8 cellular contexts compared by ENCODE assay signal in genomic region chr9:112751059-112751795, GRCh38. TPM values are rescaled to one million over a fixed set of nuclear protein-coding genes. Genes with fewer than 3 reads are reported as not detected.
A peak's percentile ranks its signal among the peaks of the same experiment; 100 is the strongest.
DNase-seq lines count a peak whose midpoint lies in the region; ATAC-seq and TF ChIP-seq lines count a peak whose summit lies in the region.

No MANE protein-coding gene starts in this region.

- peak overlapping the region; percentile 93 for H2AK9ac ChIP-seq in IMR-90 (replicated peaks; ENCODE audit: low read depth, low read length, poor library complexity)

- no peak overlapping the region for H3K56ac ChIP-seq in IMR-90 (ENCODE audit: extremely low read depth, insufficient read depth, low read length)

- peak overlapping the region; percentile 38 for H3K14ac ChIP-seq in IMR-90 (replicated peaks; ENCODE audit: low read depth, low read length)

- no peaks in the 10 kb centered on the region for H3K9me3 ChIP-seq in IMR-90 (ENCODE audit: control insufficient read depth, insufficient read depth, low read length)
- no peaks in the 10 kb centered on the region for H3K9me3 ChIP-seq in RWPE2 (ENCODE audit: severe bottlenecking)

- H3K27ac ChIP-seq in IMR-90 (ENCODE audit: insufficient read depth, low read length) (peak overlapping the region; percentile 58), RWPE2 (ENCODE audit: poor library complexity, severe bottlenecking) (peak overlapping the region; percentile 10)

- no peak overlapping the region for H2BK20ac ChIP-seq in IMR-90 (ENCODE audit: low read depth, low read length)

- BruUV-seq in IMR-90 (replicated peaks; lab: Mats Ljungman, UMichigan): no TSS peak

- peak overlapping the region; percentile 85 for H3K4ac ChIP-seq in IMR-90 (ENCODE audit: low read depth, low read length)

- peak; percentile 23 for TF ChIP-seq RAD21 in IMR-90 (IDR thresholded peaks at IDR 0.05; ENCODE audit: low read length)

- H3K9me3 Mint-ChIP-seq in activated naive CD8-positive, alpha-beta T cell (ENCODE audit: low read depth): no peaks in the 10 kb centered on the region
- H3K9me3 Mint-ChIP-seq in glutamatergic neuron (ENCODE audit: unreplicated experiment): peaks cover 18% of the 10 kb centered on the region

- peaks cover 22% of the 10 kb centered on the region; the same call in 1 of the 2 replicates for H4K20me1 ChIP-seq in IMR-90 (ENCODE audit: insufficient read depth, low read length)

- peak overlapping the region; percentile 61 for H3K27ac Mint-ChIP-seq in activated naive CD8-positive, alpha-beta T cell
- H3K27ac Mint-ChIP-seq in glutamatergic neuron (ENCODE audit: unreplicated experiment): peak overlapping the region; percentile 97

- H2BK5ac ChIP-seq in IMR-90 (ENCODE audit: low read depth, low read length, poor library complexity, severe bottlenecking): peak overlapping the region; percentile 69

- peak overlapping the region; percentile 79 for H3K9ac ChIP-seq in IMR-90 (ENCODE audit: low read depth, low read length)

- H3K27me3 ChIP-seq in IMR-90 (ENCODE audit: control insufficient read depth, insufficient read depth, low read length) (no peaks in the 10 kb centered on the region), RWPE2 (ENCODE audit: insufficient read depth, poor library complexity, severe bottlenecking) (no peaks in the 10 kb centered on the region)

- no peak overlapping the region for H4K5ac ChIP-seq in IMR-90 (ENCODE audit: low read depth, low read length)

- POLR2A ChIA-PET in IMR-90 (lab: Charles Lee; ENCODE audit: unreplicated experiment): no interaction called here

- peak overlapping the region in 1 of 2 experiments; percentile 55; a peak in 1 of 4 replicates for H4K8ac ChIP-seq in IMR-90 (ENCODE audit: low read depth in 2 of 2, low read length in 2 of 2)

- peak overlapping the region; percentile 82 for H4K91ac ChIP-seq in IMR-90 (ENCODE audit: insufficient read depth, low read depth, low read length)

- WGBS in IMR-90 (ENCODE audit: extremely low coverage in 2 of 2, insufficient read length in 1 of 2), 2 experiments: 0% methylated on average over 12 of the region's 49 CpGs; no CpG with 5 or more reads in 1 of the 2 experiments

- CTCF ChIA-PET in IMR-90 (lab: Yijun Ruan, JAX): interaction anchor here (0.6 to 0.7 kb wide), 2 partner anchors 34 to 152 kb away, joined by 3 to 4 read pairs; no protein-coding TSS in a partner anchor

- intact Hi-C loops in IMR-90 (cut with micrococcal nuclease): loop anchor here (5.0 kb wide), 4 partner anchors 34 to 151 kb away; partner anchors contain the start of gene INIP

- peak; percentile 62 for TF ChIP-seq POLR2A in IMR-90 (IDR thresholded peaks at IDR 0.05; ENCODE audit: low read depth, low read length)

- dilution Hi-C loops in IMR-90 (cut with HindIII; ENCODE audit: low sequenced_read_pairs, unreplicated experiment): no loop called here

- no peaks in the 10 kb centered on the region for H3K36me3 Mint-ChIP-seq in activated naive CD8-positive, alpha-beta T cell
- no peaks in the 10 kb centered on the region for H3K36me3 Mint-ChIP-seq in glutamatergic neuron (ENCODE audit: unreplicated experiment)

- H2AK5ac ChIP-seq in IMR-90 (ENCODE audit: low read depth, low read length): peak overlapping the region; percentile 93

- peak overlapping the region; percentile 90 for H2AFZ ChIP-seq in IMR-90 (replicated peaks; ENCODE audit: low read length, poor library complexity)

- peaks cover 27% of the 10 kb centered on the region for H3K9me1 ChIP-seq in IMR-90 (ENCODE audit: insufficient read depth, low read length)

- H3K36me3 ChIP-seq in IMR-90 (ENCODE audit: control insufficient read depth, insufficient read depth, low read length) (no peaks in the 10 kb centered on the region), RWPE2 (ENCODE audit: low read depth) (no peaks in the 10 kb centered on the region)

- H3K4me1 Mint-ChIP-seq in activated naive CD8-positive, alpha-beta T cell (ENCODE audit: low read depth): peaks cover 77% of the 10 kb centered on the region
- H3K4me1 Mint-ChIP-seq in glutamatergic neuron (ENCODE audit: low read depth, unreplicated experiment): peaks cover 16% of the 10 kb centered on the region

- H3K4me2 ChIP-seq in IMR-90 (ENCODE audit: low read depth, low read length): peak overlapping the region; percentile 91

- ATAC-seq in GM21529 (IDR thresholded peaks at IDR 0.05; ENCODE audit: unreplicated experiment) (peak; percentile 43), IMR-90 (ENCODE audit: low read depth) (peak; percentile 22), RWPE2 (ENCODE audit: low read depth) (peak; percentile 58)

- peaks cover 9 to 58% of the 10 kb centered on the region in 2 experiments for H3K79me1 ChIP-seq in IMR-90 (ENCODE audit: low read depth in 1 of 2, low read length in 2 of 2)

- H3K18ac ChIP-seq in IMR-90 (ENCODE audit: low read depth, low read length): peak overlapping the region; percentile 62

- TF ChIP-seq CTCF in IMR-90 (conservative IDR thresholded peaks at IDR 0.05; ENCODE audit: low read depth, low read length) (no peak), RWPE2 (IDR thresholded peaks at IDR 0.05; ENCODE audit: poor library complexity, severe bottlenecking) (no peak), glutamatergic neuron (IDR thresholded peaks at IDR 0.05; ENCODE audit: partially characterized antibody, unreplicated experiment) (no peak)

- H3K27me3 Mint-ChIP-seq in activated naive CD8-positive, alpha-beta T cell: no peaks in the 10 kb centered on the region
- peaks cover 11% of the 10 kb centered on the region for H3K27me3 Mint-ChIP-seq in glutamatergic neuron (ENCODE audit: unreplicated experiment)

- peak overlapping the region; percentile 89 for H3K4me3 ChIP-seq in IMR-90 (ENCODE audit: insufficient read depth, low read depth, low read length)
- peak overlapping the region; percentile 90 for H3K4me3 ChIP-seq in RWPE2 (ENCODE audit: severe bottlenecking)

- in situ Hi-C loops in IMR-90 (cut with MboI; ENCODE audit: low sequenced_read_pairs): no loop called here

- DNase-seq in DMS153 treated with DMSO at 0.1 percent for 48 hours (lab: John Stamatoyannopoulos, UW; ENCODE audit: unreplicated experiment): peak; percentile 24
- DNase-seq in IMR-90: peak; percentile 87
- peak; percentile 62 for DNase-seq in RWPE2 (ENCODE audit: low spot score)
- DNase-seq in glutamatergic neuron: peak; percentile 87
- peak in 50 of 56 donors; percentile 5 to 71 (median 44) for DNase-seq in nucleus accumbens (lab: John Stamatoyannopoulos, UW)
- no peak for DNase-seq in OCI-M2 (lab: John Stamatoyannopoulos, UW; ENCODE audit: unreplicated experiment)

- peak overlapping the region; percentile 85 for H3K4me3 Mint-ChIP-seq in activated naive CD8-positive, alpha-beta T cell
- H3K4me3 Mint-ChIP-seq in glutamatergic neuron (ENCODE audit: unreplicated experiment): peak overlapping the region; percentile 94

- peak overlapping the region; percentile 32; the same call in 1 of the 2 replicates for H2BK120ac ChIP-seq in IMR-90 (ENCODE audit: low read depth, low read length)

- H3K4me1 ChIP-seq in IMR-90 (ENCODE audit: control insufficient read depth, insufficient read depth, low read length): peaks cover 22% of the 10 kb centered on the region
- peaks cover 32% of the 10 kb centered on the region for H3K4me1 ChIP-seq in RWPE2 (ENCODE audit: insufficient read depth, poor library complexity, severe bottlenecking)

- peak overlapping the region; percentile 66 for H3K23ac ChIP-seq in IMR-90 (ENCODE audit: low read depth, low read length)

- no peak overlapping the region; the same call in 2 of the 3 replicates for H2BK15ac ChIP-seq in IMR-90 (ENCODE audit: low read depth, low read length)

TF ChIP-seq in IMR-90, 13 proteins besides CTCF, POLR2A, EP300 and RAD21:
- no peak for TF ChIP-seq MAZ (IDR thresholded peaks at IDR 0.05; ENCODE audit: borderline replicate concordance, low read depth, low read length)
- TF ChIP-seq MAFK (IDR thresholded peaks at IDR 0.05; ENCODE audit: low read depth, low read length): no peak
- peak; percentile 90 for TF ChIP-seq USF2 (IDR thresholded peaks at IDR 0.05; ENCODE audit: low read depth, low read length)
- no peak for TF ChIP-seq CHD1 (IDR thresholded peaks at IDR 0.05; ENCODE audit: low read depth, low read length)
- TF ChIP-seq SMC3 (IDR thresholded peaks at IDR 0.05; ENCODE audit: low read depth, low read length): no peak
- TF ChIP-seq MXI1 (IDR thresholded peaks at IDR 0.05; ENCODE audit: borderline replicate concordance, low read depth, low read length): 0 out of 2 replicates have a peak, but pooled peaks have one; percentile 36
- TF ChIP-seq CEBPB (IDR thresholded peaks at IDR 0.05; ENCODE audit: low read depth, low read length): no peak
- TF ChIP-seq BHLHE40 (IDR thresholded peaks at IDR 0.05; ENCODE audit: low read depth, low read length): peak; percentile 37

RNA-seq across cellular contexts. Expression of gene SNX30, which starts 0.7 kb away (rescaled TPM):
- total RNA-seq in IMR-90 (2012; rRNA removed) (18.8 and 23.6 TPM in 2 replicates), glutamatergic neuron (ENCODE audit: unreplicated experiment) (41.7 TPM)
- polyA plus RNA-seq in IMR-90 (2012; rRNA removed): 7.6 and 8.0 TPM in 2 replicates
- polyA plus RNA-seq in IMR-90 (2012; cell fraction: cytosol; rRNA removed): 2.0 and 2.5 TPM in 2 replicates
- 4.3 and 18.5 TPM in 2 replicates for polyA plus RNA-seq in IMR-90 (2012; cell fraction: nucleus; rRNA removed; ENCODE audit: low replicate concordance)

RNA-seq across cellular contexts. Expression of gene INIP, which starts 33.3 kb away (rescaled TPM):
- total RNA-seq in IMR-90 (2012; rRNA removed): 15.4 and 23.3 TPM in 2 replicates
- 10.7 and 11.1 TPM in 2 replicates for polyA plus RNA-seq in IMR-90 (2012; rRNA removed)
- 2.2 and 4.5 TPM in 2 replicates for polyA plus RNA-seq in IMR-90 (2012; cell fraction: cytosol; rRNA removed)
- 0.74 and 3.5 TPM in 2 replicates for polyA plus RNA-seq in IMR-90 (2012; cell fraction: nucleus; rRNA removed; ENCODE audit: low replicate concordance)
- total RNA-seq in glutamatergic neuron (ENCODE audit: unreplicated experiment): 17.6 TPM
